ENCODE assay signal across 19 cellular contexts in genomic region chr22:22856885-22857606, GRCh38. TPM values are rescaled to one million over a fixed set of nuclear protein-coding genes. Genes with fewer than 3 reads are reported as not detected.
A peak's percentile ranks its signal among the peaks of the same experiment; 100 is the strongest.
DNase-seq lines count a peak whose midpoint lies in the region; ATAC-seq and TF ChIP-seq lines count a peak whose summit lies in the region.
"Had no signal": no experiment of that assay in that cellular context is flagged by ENCODE, and none has a peak within 500 bp of the region (broad histone marks: within the 10 kb centered on the region; RNA-seq: fewer than 3 reads in every experiment).

No MANE protein-coding gene starts in this region.

- no peaks in the 10 kb centered on the region for H4K20me1 ChIP-seq in Karpas-422 (ENCODE audit: insufficient read depth, low read depth, low read length)

- H3K27me3 Mint-ChIP-seq in CD4-positive, alpha-beta memory T cell = no peaks in the 10 kb centered on the region
- H3K27me3 Mint-ChIP-seq in stimulated activated naive B cell treated with anti-CD40 and anti-IgM and Interleukin-4, amounts not matched to agents 10 μg/mL and 1 μg/mL and 100 μg/mL, for 72 hours = peaks cover 28 to 30% of the 10 kb centered on the region in 2 donors

- H3K9ac ChIP-seq in Karpas-422 (ENCODE audit: low read length) = peak overlapping the region; percentile 61

- H3K79me2 ChIP-seq in Karpas-422 (ENCODE audit: low read length) = no peaks in the 10 kb centered on the region

- POLR2A ChIA-PET in CD4-positive, alpha-beta memory T cell (lab: Charles Lee; ENCODE audit: partially characterized antibody) = interaction anchor here (1.0 to 14.8 kb wide), 3 partner anchors 32 to 104 kb away, joined by 5 to 250 read pairs (median 11); no protein-coding TSS in a partner anchor

- intact Hi-C loops in CD4-positive, alpha-beta memory T cell (cut with micrococcal nuclease) = no loop called here
- intact Hi-C loops in esophagus muscularis mucosa (cut with DNase I) (no loop called here), upper lobe of right lung (cut with DNase I) (no loop called here)

- no peak for DNase-seq in CD4-positive, alpha-beta memory T cell
- DNase-seq in Karpas-422 (no peak), esophagus muscularis mucosa (ENCODE audit: extremely low spot score) (peak; percentile 55), upper lobe of right lung (no peak)
- DNase-seq in stimulated activated naive B cell treated with anti-CD40 and anti-IgM and Interleukin-4, amounts not matched to agents 10 μg/mL and 1 μg/mL and 100 μg/mL, for 72 hours = no peak
- DNase-seq in stimulated activated naive CD4-positive, alpha-beta T cell treated with Interleukin-2 at 50 U/mL for 16 hours (lab: John Stamatoyannopoulos, UW) = no peak
- DNase-seq: AML-193; CD8-positive, alpha-beta memory T cell; GDM1; NCI-H1417 treated with DMSO at 0.1 percent for 48 hours; NCI-H1930; NCI-H446; NK-92 treated with Interleukin-12 subunit alpha and Interleukin-12 subunit beta, amount 100 ng/mL, for 24 hours; PC-3 had no signal

- no peak for TF ChIP-seq CTCF in esophagus muscularis mucosa (IDR thresholded peaks at IDR 0.05)
- no peak for TF ChIP-seq CTCF in upper lobe of right lung (IDR thresholded peaks at IDR 0.05)

- TF ChIP-seq POLR2A in esophagus muscularis mucosa (IDR thresholded peaks at IDR 0.05; ENCODE audit: low read depth) = no peak

- 89% methylated on average over 2 of the region's 5 CpGs for WGBS in esophagus muscularis mucosa

- no peaks in the 10 kb centered on the region for H3K4me1 ChIP-seq in CD4-positive, alpha-beta memory T cell (ENCODE audit: insufficient read depth, low read length)
- peaks cover 86% of the 10 kb centered on the region for H3K4me1 ChIP-seq in Karpas-422 (ENCODE audit: low read length)
- H3K4me1 ChIP-seq in esophagus muscularis mucosa = no peaks in the 10 kb centered on the region
- H3K4me1 ChIP-seq in upper lobe of right lung = no peaks in the 10 kb centered on the region

- ATAC-seq in stimulated activated naive B cell treated with anti-CD40 and anti-IgM and Interleukin-4, amounts not matched to agents 10 μg/mL and 1 μg/mL and 100 μg/mL, for 72 hours (replicated peaks) = peak; percentile 60 to 61
- ATAC-seq in HG03139 (IDR thresholded peaks at IDR 0.05; ENCODE audit: unreplicated experiment) = no peak
- no peak for ATAC-seq in upper lobe of right lung
- ATAC-seq: PC-3 had no signal

- H3K9me2 ChIP-seq in Karpas-422 (replicated peaks; ENCODE audit: insufficient read depth, low read length) = no peaks in the 10 kb centered on the region

- no peaks in the 10 kb centered on the region for H3K9me3 Mint-ChIP-seq in CD4-positive, alpha-beta memory T cell
- no peaks in the 10 kb centered on the region for H3K9me3 Mint-ChIP-seq in stimulated activated naive B cell treated with anti-CD40 and anti-IgM and Interleukin-4, amounts not matched to agents 10 μg/mL and 1 μg/mL and 100 μg/mL, for 72 hours
- H3K9me3 Mint-ChIP-seq: CD8-positive, alpha-beta memory T cell; IgD-negative memory B cell had no signal

- peak overlapping the region in 1 of 8 donors; percentile 34 for H3K4me3 Mint-ChIP-seq in CD4-positive, alpha-beta memory T cell
- H3K4me3 Mint-ChIP-seq in stimulated activated naive B cell treated with anti-CD40 and anti-IgM and Interleukin-4, amounts not matched to agents 10 μg/mL and 1 μg/mL and 100 μg/mL, for 72 hours = peak overlapping the region; percentile 39 to 57
- H3K4me3 Mint-ChIP-seq: CD8-positive, alpha-beta memory T cell had no signal

- no peak for TF ChIP-seq EP300 in esophagus muscularis mucosa (IDR thresholded peaks at IDR 0.05)

- H3K27ac Mint-ChIP-seq in CD4-positive, alpha-beta memory T cell = peak overlapping the region in 4 of 7 donors; percentile 31 to 81 (median 50)
- H3K27ac Mint-ChIP-seq in stimulated activated naive B cell treated with anti-CD40 and anti-IgM and Interleukin-4, amounts not matched to agents 10 μg/mL and 1 μg/mL and 100 μg/mL, for 72 hours = peak overlapping the region; percentile 90

- no peaks in the 10 kb centered on the region for H3K9me3 ChIP-seq in CD4-positive, alpha-beta memory T cell (ENCODE audit: control insufficient read depth in 1 of 2, low read length in 2 of 2)
- H3K9me3 ChIP-seq in Karpas-422 (ENCODE audit: low read length) (no peaks in the 10 kb centered on the region), esophagus muscularis mucosa (no peaks in the 10 kb centered on the region), upper lobe of right lung (no peaks in the 10 kb centered on the region)
- H3K9me3 ChIP-seq: SJCRH30 had no signal

- no peak overlapping the region for H2AFZ ChIP-seq in Karpas-422 (ENCODE audit: low read length)

- no peak overlapping the region for H3K4me3 ChIP-seq in CD4-positive, alpha-beta memory T cell (ENCODE audit: low read length in 2 of 2)
- H3K4me3 ChIP-seq in Karpas-422 (ENCODE audit: low read length) (peak overlapping the region; percentile 30; the same call in 1 of the 2 replicates), esophagus muscularis mucosa (no peak overlapping the region), upper lobe of right lung (no peak overlapping the region)
- H3K4me3 ChIP-seq: SJCRH30 had no signal

- no peak overlapping the region for H3K27ac ChIP-seq in CD4-positive, alpha-beta memory T cell (ENCODE audit: low read depth, low read length)
- H3K27ac ChIP-seq in Karpas-422 (ENCODE audit: low read length) = peak overlapping the region; percentile 88
- H3K27ac ChIP-seq in esophagus muscularis mucosa (replicated peaks in 1 of 4) = no peak overlapping the region
- no peak overlapping the region for H3K27ac ChIP-seq in upper lobe of right lung
- H3K27ac ChIP-seq: HL-60, SJCRH30 had no signal

- H3K4me2 ChIP-seq in Karpas-422 (ENCODE audit: low read depth, low read length, poor library complexity, severe bottlenecking) = peak overlapping the region; percentile 61

- H3K36me3 ChIP-seq in CD4-positive, alpha-beta memory T cell (ENCODE audit: insufficient read depth, low read length) = no peaks in the 10 kb centered on the region
- H3K36me3 ChIP-seq in Karpas-422 (ENCODE audit: insufficient read depth, low read length) = no peaks in the 10 kb centered on the region
- H3K36me3 ChIP-seq in esophagus muscularis mucosa = no peaks in the 10 kb centered on the region
- no peaks in the 10 kb centered on the region for H3K36me3 ChIP-seq in upper lobe of right lung
- H3K36me3 ChIP-seq: SJCRH30 had no signal

- no peaks in the 10 kb centered on the region for H3K36me3 Mint-ChIP-seq in CD4-positive, alpha-beta memory T cell
- no peaks in the 10 kb centered on the region for H3K36me3 Mint-ChIP-seq in stimulated activated naive B cell treated with anti-CD40 and anti-IgM and Interleukin-4, amounts not matched to agents 10 μg/mL and 1 μg/mL and 100 μg/mL, for 72 hours

- no peaks in the 10 kb centered on the region for H3K27me3 ChIP-seq in CD4-positive, alpha-beta memory T cell (ENCODE audit: insufficient read depth, low read length)
- H3K27me3 ChIP-seq in Karpas-422 (ENCODE audit: low read length) (no peaks in the 10 kb centered on the region), esophagus muscularis mucosa (peaks cover 0 to 49% (median 0%) of the 10 kb centered on the region in 4 donors), upper lobe of right lung (peaks cover 17% of the 10 kb centered on the region)
- H3K27me3 ChIP-seq: SJCRH30 had no signal

- H3K4me1 Mint-ChIP-seq in CD4-positive, alpha-beta memory T cell = peaks cover 3 to 11% (median 5%) of the 10 kb centered on the region in 4 donors
- H3K4me1 Mint-ChIP-seq in stimulated activated naive B cell treated with anti-CD40 and anti-IgM and Interleukin-4, amounts not matched to agents 10 μg/mL and 1 μg/mL and 100 μg/mL, for 72 hours = peaks cover 34 to 52% of the 10 kb centered on the region in 2 donors

- CTCF ChIA-PET in CD4-positive, alpha-beta memory T cell (lab: Charles Lee; ENCODE audit: partially characterized antibody) = interaction anchor here (1.6 to 15.2 kb wide), 8 partner anchors 8 to 104 kb away, joined by 9 to 560 read pairs (median 13); no protein-coding TSS in a partner anchor

RNA-seq across cellular contexts. Expression of gene IGLL5, which starts 30.6 kb away (rescaled TPM):
- not detected for total RNA-seq in CD4-positive, alpha-beta memory T cell
- 1 to 10 TPM in 1 of 2 donors, under 1 TPM in 1; 0.26 to 3.6 TPM for polyA plus RNA-seq in CD4-positive, alpha-beta memory T cell
- total RNA-seq in Karpas-422 (2014; rRNA removed; shearing (Covaris generic); ENCODE audit: low replicate concordance) = 1.1 and 8.3 TPM in 2 replicates
- total RNA-seq in esophagus muscularis mucosa (1 to 10 TPM in 1 of 4 donors, under 1 TPM in 2, not detected in 1; 0.39 to 1.3 (median 0.80) TPM), upper lobe of right lung (12.3 TPM)
- total RNA-seq: CD8-positive, alpha-beta memory T cell; H7; PC-3 had no signal
- polyA plus RNA-seq: CD8-positive, alpha-beta memory T cell had no signal

Comparison
In these comparisons a context has a peak if more than half of its experiments do, and no peak if none do; other contexts are left out.
1. ATAC-seq: peak in stimulated activated naive B cell treated with anti-CD40 and anti-IgM and Interleukin-4, amounts not matched to agents 10 μg/mL and 1 μg/mL and 100 μg/mL, for 72 hours (2 of 2); none in HG03139 (single experiment) and upper lobe of right lung (single experiment).